In genomic region chr7:159272739-159273138, GRCh38 we compare ENCODE assay signal across 25 cellular contexts.
"Had no signal": no experiment of that assay in that cellular context is flagged by ENCODE, and none has a peak within 500 bp of the region (broad histone marks: within the 10 kb centered on the region; RNA-seq: fewer than 3 reads in every experiment).

No MANE protein-coding gene starts in this region.

- DNase-seq: effector memory CD8-positive, alpha-beta T cell; erythroblast; esophagus squamous epithelium; foreskin melanocyte; glutamatergic neuron; heart right ventricle; hippocampal formation; left cardiac atrium; left lung; mesenchymal stem cell; mucosa of descending colon; naive B cell; sigmoid colon; stimulated activated CD4-positive, alpha-beta T cell treated with anti-CD3 and anti-CD28 coated beads, Interleukin-2, amount 100 ng/mL, for 24 hours; stimulated activated CD4-positive, alpha-beta T cell treated with anti-CD3 and anti-CD28 coated beads, Interleukin-4, amount 100 ng/mL, for 24 hours; stimulated activated naive CD4-positive, alpha-beta T cell treated with Interleukin-2 at 50 U/mL for 16 hours; stomach; thyroid gland; trophoblast cell had no signal

- H3K4me3 ChIP-seq: esophagus squamous epithelium, heart right ventricle, left lung, mucosa of descending colon, prostate gland, right atrium auricular region, sigmoid colon, stomach, thyroid gland, vagina had no signal

- H3K9me3 ChIP-seq: prostate gland, thyroid gland, vagina had no signal

- H3K36me3 ChIP-seq: esophagus squamous epithelium, heart right ventricle, left lung, prostate gland, right atrium auricular region, sigmoid colon, stomach, thyroid gland, vagina had no signal

- H3K27ac ChIP-seq: esophagus squamous epithelium, heart right ventricle, left lung, parathyroid adenoma, right atrium auricular region, thyroid gland, vagina had no signal

- H3K27me3 ChIP-seq: esophagus squamous epithelium, heart right ventricle, left lung, right atrium auricular region, sigmoid colon, stomach, thyroid gland, vagina had no signal

- H2AFZ ChIP-seq: parathyroid adenoma had no signal

- H3K9ac ChIP-seq: parathyroid adenoma had no signal

- H3K4me1 ChIP-seq: esophagus squamous epithelium, heart right ventricle, left lung, parathyroid adenoma, prostate gland, right atrium auricular region, sigmoid colon, stomach, thyroid gland, vagina had no signal

- ATAC-seq: effector memory CD8-positive, alpha-beta T cell; heart right ventricle; left cardiac atrium; left lung; mucosa of descending colon; natural killer cell treated with Interleukin-12 subunit alpha and Interleukin-12 subunit beta and Interleukin-15 and Interleukin-18, amount 100 ng/mL, for 72 hours; stimulated activated effector memory CD8-positive, alpha-beta T cell treated with anti-CD3 and anti-CD28 coated beads, Interleukin-12 subunit alpha, Interleukin-12 subunit beta, amount 100 ng/mL, for 72 hours had no signal

- H3K79me2 ChIP-seq: parathyroid adenoma had no signal
